In genomic region chr4:110073045-110073845, GRCh38 we compare ENCODE assay signal across 20 cellular contexts.
DNase-seq lines count a peak whose midpoint lies in the region; ATAC-seq and TF ChIP-seq lines count a peak whose summit lies in the region.
"Had no signal": no experiment of that assay in that cellular context is flagged by ENCODE, and none has a peak within 500 bp of the region (broad histone marks: within the 10 kb centered on the region; RNA-seq: fewer than 3 reads in every experiment).

No MANE protein-coding gene starts in this region.

- peak in 1 of 2 donors; percentile 10 for TF ChIP-seq RAD21 in liver (IDR thresholded peaks at IDR 0.05)

- H3K9ac ChIP-seq in liver (ENCODE audit: low read depth in 1 of 2, low read length in 2 of 2): no peak overlapping the region

- intact Hi-C loops in Right ventricle myocardium superior (cut with DNase I) (no loop called here), cardiac septum (cut with DNase I) (no loop called here), thyroid gland (cut with DNase I) (no loop called here), lower lobe of right lung (cut with DNase I) (no loop called here)

- H3K27me3 ChIP-seq in liver (ENCODE audit: control insufficient read depth in 4 of 4, insufficient read depth in 4 of 4, low read length in 3 of 4) (no peaks in the 10 kb centered on the region), thyroid gland (no peaks in the 10 kb centered on the region), lower lobe of right lung (ENCODE audit: low read depth) (no peaks in the 10 kb centered on the region)

- TF ChIP-seq POLR2A in thyroid gland (IDR thresholded peaks at IDR 0.05): no peak

- no peaks in the 10 kb centered on the region for H3K9me3 Mint-ChIP-seq in endothelial cell (ENCODE audit: unreplicated experiment)
- H3K9me3 Mint-ChIP-seq: activated naive CD4-positive, alpha-beta T cell treated with anti-CD3 and anti-CD28 coated beads, Interleukin-2, amount 50 U/mL, for 24 hours had no signal

- WGBS in liver: 69% methylated on average over 10 of the region's 10 CpGs
- WGBS in thyroid gland, 2 donors: 62 to 71% methylated on average over 10 of the region's 10 CpGs

- H3K4me3 ChIP-seq in liver (ENCODE audit: low read depth in 1 of 3, low read length in 3 of 3) (no peak overlapping the region), thyroid gland (replicated peaks in 1 of 3) (no peak overlapping the region), lower lobe of right lung (no peak overlapping the region)

- H3K4me3 Mint-ChIP-seq in endothelial cell (ENCODE audit: unreplicated experiment): no peak overlapping the region
- H3K4me3 Mint-ChIP-seq: activated naive CD4-positive, alpha-beta T cell treated with anti-CD3 and anti-CD28 coated beads, Interleukin-2, amount 50 U/mL, for 24 hours; B cell; CD8-positive, alpha-beta memory T cell had no signal

- peak overlapping the region; percentile 83 for H3K27ac Mint-ChIP-seq in endothelial cell (ENCODE audit: unreplicated experiment)
- H3K27ac Mint-ChIP-seq: activated naive CD4-positive, alpha-beta T cell treated with anti-CD3 and anti-CD28 coated beads, Interleukin-2, amount 50 U/mL, for 24 hours; B cell had no signal

- peaks cover 6% of the 10 kb centered on the region for H3K36me3 Mint-ChIP-seq in endothelial cell (ENCODE audit: low read depth, unreplicated experiment)

- peaks cover 1% of the 10 kb centered on the region for H3K27me3 Mint-ChIP-seq in endothelial cell (ENCODE audit: unreplicated experiment)
- H3K27me3 Mint-ChIP-seq: activated naive CD4-positive, alpha-beta T cell treated with anti-CD3 and anti-CD28 coated beads, Interleukin-2, amount 50 U/mL, for 24 hours; B cell had no signal

- H3K27ac ChIP-seq in liver (ENCODE audit: low read depth in 1 of 2, low read length in 2 of 2) (no peak overlapping the region), thyroid gland (no peak overlapping the region), lower lobe of right lung (no peak overlapping the region)

- H3K36me3 ChIP-seq in liver (ENCODE audit: control insufficient read depth in 4 of 4, insufficient read depth in 3 of 4, low read depth in 1 of 4, low read length in 3 of 4): no peaks in the 10 kb centered on the region
- no peaks in the 10 kb centered on the region for H3K36me3 ChIP-seq in thyroid gland
- H3K36me3 ChIP-seq in lower lobe of right lung: no peaks in the 10 kb centered on the region

- ATAC-seq in Right ventricle myocardium superior (ENCODE audit: poor library complexity) (peak; percentile 83), lower lobe of right lung (no peak)
- ATAC-seq: esophagus mucosa had no signal

- DNase-seq in Right ventricle myocardium superior: peak; percentile 48
- no peak for DNase-seq in cardiac septum (ENCODE audit: low spot score)
- no peak for DNase-seq in endothelial cell (ENCODE audit: low spot score)
- DNase-seq in thyroid gland: peak; percentile 31 to 49
- no peak for DNase-seq in lower lobe of right lung
- no peak for DNase-seq in GM13977 (ENCODE audit: low spot score)
- no peak for DNase-seq in activated naive CD4-positive, alpha-beta T cell treated with Interleukin-2 at 50 U/mL for 16 hours
- DNase-seq: activated CD4-positive, alpha-beta T cell treated with anti-CD3 and anti-CD28 coated beads, Interleukin-2, amount 50 U/mL, for 1 hour; aorta; CD8-positive, alpha-beta memory T cell; effector CD8-positive, alpha-beta T cell; mammary epithelial cell; NCI-H2171; NCI-H69; small intestine; stimulated activated CD4-positive, alpha-beta T cell treated with anti-CD3 and anti-CD28 coated beads, Interleukin-2, amount 100 ng/mL, for 24 hours had no signal

- H3K4me1 Mint-ChIP-seq in endothelial cell (ENCODE audit: unreplicated experiment): peaks cover 18% of the 10 kb centered on the region
- H3K4me1 Mint-ChIP-seq: B cell had no signal

- TF ChIP-seq CTCF in endothelial cell (IDR thresholded peaks at IDR 0.05; ENCODE audit: unreplicated experiment) (no peak), liver (IDR thresholded peaks at IDR 0.05; ENCODE audit: low read depth, low read length, missing input control) (no peak), thyroid gland (IDR thresholded peaks at IDR 0.05) (no peak), lower lobe of right lung (IDR thresholded peaks at IDR 0.05) (no peak), GM13977 (IDR thresholded peaks at IDR 0.05; ENCODE audit: extremely low read depth, insufficient read depth, missing control alignments) (no peak)

- no peaks in the 10 kb centered on the region for H3K9me3 ChIP-seq in liver (ENCODE audit: control insufficient read depth in 4 of 4, low read length in 3 of 4)
- H3K9me3 ChIP-seq in thyroid gland: no peaks in the 10 kb centered on the region
- H3K9me3 ChIP-seq in lower lobe of right lung: no peaks in the 10 kb centered on the region

- in situ Hi-C loops in GM13977 (cut with MboI; ENCODE audit: low pct_unique_long_range_greater_than_20kb, low sequenced_read_pairs, unreplicated experiment): no loop called here

- H3K4me1 ChIP-seq in liver (ENCODE audit: control insufficient read depth in 4 of 4, insufficient read depth in 4 of 4, low read length in 3 of 4): peaks cover 0 to 5% (median 0%) of the 10 kb centered on the region in 4 donors
- H3K4me1 ChIP-seq in thyroid gland: peaks cover 6 to 11% of the 10 kb centered on the region in 2 donors
- no peaks in the 10 kb centered on the region for H3K4me1 ChIP-seq in lower lobe of right lung

TF ChIP-seq in liver, 16 proteins besides CTCF, POLR2A, EP300 and RAD21:
- TF ChIP-seq NR2F2 (IDR thresholded peaks at IDR 0.05) (no peak), FOXA1 (IDR thresholded peaks at IDR 0.05) (no peak), HNF4A (conservative IDR thresholded peaks at IDR 0.05) (peak; percentile 8 to 14), YY1 (IDR thresholded peaks at IDR 0.05) (no peak), ZBTB33 (IDR thresholded peaks at IDR 0.05) (no peak)

Comparison
In these comparisons a context has a peak if more than half of its experiments do, and no peak if none do; other contexts are left out.
1. DNase-seq: peak in Right ventricle myocardium superior (single experiment) and thyroid gland (2 of 2); none in cardiac septum (single experiment), endothelial cell (single experiment), lower lobe of right lung (single experiment), GM13977 (single experiment) and activated naive CD4-positive, alpha-beta T cell treated with Interleukin-2 at 50 U/mL for 16 hours (single experiment).